1 cellular context compared by ENCODE assay signal in genomic region chr15:52464478-52464877, GRCh38.
TF ChIP-seq lines count a peak whose summit lies in the region.

No MANE protein-coding gene starts in this region.

TF ChIP-seq in GM23338, 12 proteins besides CTCF, POLR2A, EP300 and RAD21 (continued from another document):
- TF ChIP-seq, protein P1, sequence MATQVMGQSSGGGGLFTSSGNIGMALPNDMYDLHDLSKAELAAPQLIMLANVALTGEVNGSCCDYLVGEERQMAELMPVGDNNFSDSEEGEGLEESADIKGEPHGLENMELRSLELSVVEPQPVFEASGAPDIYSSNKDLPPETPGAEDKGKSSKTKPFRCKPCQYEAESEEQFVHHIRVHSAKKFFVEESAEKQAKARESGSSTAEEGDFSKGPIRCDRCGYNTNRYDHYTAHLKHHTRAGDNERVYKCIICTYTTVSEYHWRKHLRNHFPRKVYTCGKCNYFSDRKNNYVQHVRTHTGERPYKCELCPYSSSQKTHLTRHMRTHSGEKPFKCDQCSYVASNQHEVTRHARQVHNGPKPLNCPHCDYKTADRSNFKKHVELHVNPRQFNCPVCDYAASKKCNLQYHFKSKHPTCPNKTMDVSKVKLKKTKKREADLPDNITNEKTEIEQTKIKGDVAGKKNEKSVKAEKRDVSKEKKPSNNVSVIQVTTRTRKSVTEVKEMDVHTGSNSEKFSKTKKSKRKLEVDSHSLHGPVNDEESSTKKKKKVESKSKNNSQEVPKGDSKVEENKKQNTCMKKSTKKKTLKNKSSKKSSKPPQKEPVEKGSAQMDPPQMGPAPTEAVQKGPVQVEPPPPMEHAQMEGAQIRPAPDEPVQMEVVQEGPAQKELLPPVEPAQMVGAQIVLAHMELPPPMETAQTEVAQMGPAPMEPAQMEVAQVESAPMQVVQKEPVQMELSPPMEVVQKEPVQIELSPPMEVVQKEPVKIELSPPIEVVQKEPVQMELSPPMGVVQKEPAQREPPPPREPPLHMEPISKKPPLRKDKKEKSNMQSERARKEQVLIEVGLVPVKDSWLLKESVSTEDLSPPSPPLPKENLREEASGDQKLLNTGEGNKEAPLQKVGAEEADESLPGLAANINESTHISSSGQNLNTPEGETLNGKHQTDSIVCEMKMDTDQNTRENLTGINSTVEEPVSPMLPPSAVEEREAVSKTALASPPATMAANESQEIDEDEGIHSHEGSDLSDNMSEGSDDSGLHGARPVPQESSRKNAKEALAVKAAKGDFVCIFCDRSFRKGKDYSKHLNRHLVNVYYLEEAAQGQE (IDR thresholded peaks at IDR 0.05; ENCODE audit: unreplicated experiment): no peak
- TF ChIP-seq ZNF114 (CRISPR knock-in tag; IDR thresholded peaks at IDR 0.05): no peak
- TF ChIP-seq POLR2AphosphoS5 (IDR thresholded peaks at IDR 0.05; ENCODE audit: low read depth): no peak
- no peak for TF ChIP-seq ETS1 (IDR thresholded peaks at IDR 0.05)
